In the genomic region with DNA sequence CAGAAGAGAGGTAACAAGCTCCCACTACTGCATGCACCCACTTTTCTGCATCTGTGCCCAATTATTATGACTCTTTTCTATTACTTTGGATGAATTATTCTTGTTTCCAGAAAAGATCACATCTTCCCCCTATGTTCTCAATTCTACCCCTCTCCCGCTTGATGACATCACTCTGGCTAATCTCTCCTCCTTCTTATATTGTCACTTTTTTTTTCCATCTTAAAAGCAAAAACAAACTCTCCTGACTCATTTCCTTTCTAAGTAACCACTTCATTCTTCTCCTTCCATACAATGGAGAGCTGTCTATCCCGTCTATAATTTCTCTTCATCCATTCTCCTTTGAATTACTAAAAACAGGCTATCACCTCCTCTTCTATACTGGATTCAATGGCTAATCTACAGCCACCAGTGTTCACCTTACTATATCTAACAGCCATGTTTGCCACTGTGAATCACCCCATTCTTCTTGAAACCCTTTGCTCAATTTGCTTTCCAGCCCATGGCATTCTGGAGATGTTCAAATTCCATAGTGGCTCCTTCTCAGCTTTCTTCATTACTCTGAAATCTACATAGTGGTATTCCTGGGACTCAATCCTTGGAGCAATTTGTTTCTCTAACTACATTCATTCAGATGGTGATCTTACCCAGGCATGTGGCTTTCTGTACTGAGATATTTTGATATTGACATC, we compare ENCODE assay signal across 17 cellular contexts.
A peak's percentile ranks its signal among the peaks of the same experiment; 100 is the strongest.
DNase-seq lines count a peak whose midpoint lies in the region; ATAC-seq and TF ChIP-seq lines count a peak whose summit lies in the region.
"Had no signal": no experiment of that assay in that cellular context is flagged by ENCODE, and none has a peak within 500 bp of the region (broad histone marks: within the 10 kb centered on the region; RNA-seq: fewer than 3 reads in every experiment).

No MANE protein-coding gene starts in this region.

- no peak overlapping the region for H3K9ac ChIP-seq in adipocyte (ENCODE audit: low read length)

- H3K36me3 ChIP-seq in adipocyte (ENCODE audit: control insufficient read depth, insufficient read depth, low read length, severe bottlenecking) = peaks cover 70% of the 10 kb centered on the region

- no peak for DNase-seq in stimulated activated naive CD8-positive, alpha-beta T cell treated with anti-CD3 and anti-CD28 coated beads, Interleukin-15, Interleukin-2, amounts not matched to agents 100 U/mL and 50 U/mL, for 24 hours
- no peak for DNase-seq in stimulated activated naive CD8-positive, alpha-beta T cell treated with anti-CD3 and anti-CD28 coated beads, Interleukin-15, amount 100 ng/mL, for 72 hours
- DNase-seq in adipocyte (ENCODE audit: low read depth) = peak; percentile 19
- DNase-seq in foreskin keratinocyte = peak in 1 of 2 donors; percentile 25
- DNase-seq in activated naive CD4-positive, alpha-beta T cell (lab: John Stamatoyannopoulos, UW) = no peak
- no peak for DNase-seq in NCI-H2081 (lab: John Stamatoyannopoulos, UW)
- DNase-seq: activated CD8-positive, alpha-beta memory T cell treated with anti-CD3 and anti-CD28 coated beads, Interleukin-2, amount 50 U/mL, for 48 hours; Caco-2; hypothalamus; NCI-H2107; NCI-H82; T-helper 17 cell had no signal

- peaks cover 10% of the 10 kb centered on the region for H3K27me3 Mint-ChIP-seq in stimulated activated naive CD8-positive, alpha-beta T cell treated with anti-CD3 and anti-CD28 coated beads, Interleukin-15, amount 100 ng/mL, for 72 hours

- no peaks in the 10 kb centered on the region for H3K9me3 Mint-ChIP-seq in stimulated activated naive CD8-positive, alpha-beta T cell treated with anti-CD3 and anti-CD28 coated beads, Interleukin-15, amount 100 ng/mL, for 72 hours

- H3K4me3 ChIP-seq in adipocyte (ENCODE audit: low read length) = no peak overlapping the region
- H3K4me3 ChIP-seq: suprapubic skin had no signal

- H3K27me3 ChIP-seq in adipocyte (replicated peaks; ENCODE audit: control insufficient read depth, insufficient read depth, low read length) (no peaks in the 10 kb centered on the region), foreskin keratinocyte (no peaks in the 10 kb centered on the region)
- H3K27me3 ChIP-seq: suprapubic skin had no signal

- H3K4me1 ChIP-seq in adipocyte (ENCODE audit: control insufficient read depth, insufficient read depth, low read length) = no peaks in the 10 kb centered on the region
- no peaks in the 10 kb centered on the region for H3K4me1 ChIP-seq in foreskin keratinocyte
- H3K4me1 ChIP-seq: Caco-2, suprapubic skin had no signal

- no peak for TF ChIP-seq CTCF in foreskin keratinocyte (conservative IDR thresholded peaks at IDR 0.05)

- H3K9me3 ChIP-seq in adipocyte (ENCODE audit: control insufficient read depth, low read length) = no peaks in the 10 kb centered on the region
- H3K9me3 ChIP-seq: Caco-2, suprapubic skin had no signal

- H3K27ac ChIP-seq in foreskin keratinocyte = no peak overlapping the region
- H3K27ac ChIP-seq: suprapubic skin had no signal

- H3K27ac Mint-ChIP-seq in stimulated activated naive CD8-positive, alpha-beta T cell treated with anti-CD3 and anti-CD28 coated beads, Interleukin-15, amount 100 ng/mL, for 72 hours = no peak overlapping the region
- H3K27ac Mint-ChIP-seq: activated naive CD8-positive, alpha-beta T cell; T-helper 17 cell had no signal

- no peak overlapping the region for H3K4me3 Mint-ChIP-seq in stimulated activated naive CD8-positive, alpha-beta T cell treated with anti-CD3 and anti-CD28 coated beads, Interleukin-15, amount 100 ng/mL, for 72 hours
- H3K4me3 Mint-ChIP-seq: activated naive CD8-positive, alpha-beta T cell; T-helper 17 cell had no signal

- H3K4me1 Mint-ChIP-seq in stimulated activated naive CD8-positive, alpha-beta T cell treated with anti-CD3 and anti-CD28 coated beads, Interleukin-15, amount 100 ng/mL, for 72 hours = no peaks in the 10 kb centered on the region

- ATAC-seq in stimulated activated naive CD8-positive, alpha-beta T cell treated with anti-CD3 and anti-CD28 coated beads, Interleukin-15, Interleukin-2, amounts not matched to agents 100 U/mL and 50 U/mL, for 24 hours = peak; percentile 23
- ATAC-seq in stimulated activated naive CD8-positive, alpha-beta T cell treated with anti-CD3 and anti-CD28 coated beads, Interleukin-15, amount 100 ng/mL, for 72 hours = no peak
- ATAC-seq in foreskin keratinocyte (peak; percentile 33), GM18498 (IDR thresholded peaks at IDR 0.05; ENCODE audit: unreplicated experiment) (no peak), HG03095 (IDR thresholded peaks at IDR 0.05; ENCODE audit: unreplicated experiment) (no peak)
- ATAC-seq: left lobe of liver, T-helper 17 cell had no signal

Comparison
In these comparisons a context has a peak if more than half of its experiments do, and no peak if none do; other contexts are left out.
1. ATAC-seq: peak in stimulated activated naive CD8-positive, alpha-beta T cell treated with anti-CD3 and anti-CD28 coated beads, Interleukin-15, Interleukin-2, amounts not matched to agents 100 U/mL and 50 U/mL, for 24 hours (single experiment) and foreskin keratinocyte (single experiment); none in stimulated activated naive CD8-positive, alpha-beta T cell treated with anti-CD3 and anti-CD28 coated beads, Interleukin-15, amount 100 ng/mL, for 72 hours (single experiment), GM18498 (single experiment) and HG03095 (single experiment).